In genomic region chr19:24086974-24087595, GRCh38 we compare ENCODE assay signal across 1 cellular context.
TF ChIP-seq lines count a peak whose summit lies in the region.

Gene ZNF254 (plus strand): TSS chr19:24087187. CDS start chr19:24087308, 121 bp downstream.

TF ChIP-seq in HEK293, 187 proteins besides CTCF, POLR2A, EP300 and RAD21 (continued from another document and continues in another):
- TF ChIP-seq ATF2 (tag by site-specific recombination; IDR thresholded peaks at IDR 0.05; ENCODE audit: low read depth) (no peak), ZNF133 (tag by site-specific recombination; IDR thresholded peaks at IDR 0.05) (no peak), ZNF335 (tag by site-specific recombination; conservative IDR thresholded peaks at IDR 0.05) (peak; percentile 82), SP7 (tag by site-specific recombination; IDR thresholded peaks at IDR 0.05) (no peak), ZBTB1 (tag by site-specific recombination; IDR thresholded peaks at IDR 0.05) (no peak), GFI1B (tag by site-specific recombination; IDR thresholded peaks at IDR 0.05) (no peak), ZNF148 (tag by site-specific recombination; IDR thresholded peaks at IDR 0.05; ENCODE audit: borderline replicate concordance) (no peak), INSM2 (tag by site-specific recombination; IDR thresholded peaks at IDR 0.05) (no peak), ZNF404 (tag by site-specific recombination; IDR thresholded peaks at IDR 0.05) (no peak), GLI4 (tag by site-specific recombination; IDR thresholded peaks at IDR 0.05) (no peak), MEIS1 (CRISPR knock-in tag; IDR thresholded peaks at IDR 0.05; ENCODE audit: borderline replicate concordance) (no peak), ZNF449 (tag by site-specific recombination; IDR thresholded peaks at IDR 0.05) (no peak), ZNF146 (tag by site-specific recombination; IDR thresholded peaks at IDR 0.05) (no peak), ZNF366 (tag by site-specific recombination; conservative IDR thresholded peaks at IDR 0.05) (peak; percentile 58), KLF16 (tag by site-specific recombination; IDR thresholded peaks at IDR 0.05) (no peak), PBX3 (CRISPR knock-in tag; IDR thresholded peaks at IDR 0.05) (no peak), ZNF175 (tag by site-specific recombination; IDR thresholded peaks at IDR 0.05) (no peak), ZNF629 (tag by site-specific recombination; IDR thresholded peaks at IDR 0.05) (no peak), ZFP41 (tag by site-specific recombination; IDR thresholded peaks at IDR 0.05; ENCODE audit: borderline replicate concordance) (no peak), RBAK (tag by site-specific recombination; IDR thresholded peaks at IDR 0.05) (no peak), SCRT1 (tag by site-specific recombination; IDR thresholded peaks at IDR 0.05; ENCODE audit: borderline replicate concordance) (no peak), ZSCAN16 (tag by site-specific recombination; IDR thresholded peaks at IDR 0.05) (no peak), ZNF19 (tag by site-specific recombination; IDR thresholded peaks at IDR 0.05; ENCODE audit: low read depth) (no peak), EGR2 (tag by site-specific recombination; IDR thresholded peaks at IDR 0.05; ENCODE audit: low read depth) (no peak), GLIS1 (tag by site-specific recombination; IDR thresholded peaks at IDR 0.05) (0 out of 2 replicates have a peak, but pooled peaks have one; percentile 17), ZNF155 (tag by site-specific recombination; IDR thresholded peaks at IDR 0.05) (no peak), ZNF48 (tag by site-specific recombination; IDR thresholded peaks at IDR 0.05) (no peak), ZNF221 (tag by site-specific recombination; IDR thresholded peaks at IDR 0.05; ENCODE audit: borderline replicate concordance) (no peak), KLF1 (tag by site-specific recombination; IDR thresholded peaks at IDR 0.05) (no peak), ZNF704 (tag by site-specific recombination; IDR thresholded peaks at IDR 0.05) (no peak), ZNF140 (tag by site-specific recombination; IDR thresholded peaks at IDR 0.05) (no peak), ZBTB44 (tag by site-specific recombination; IDR thresholded peaks at IDR 0.05) (no peak), ZBTB11 (tag by site-specific recombination; conservative IDR thresholded peaks at IDR 0.05; ENCODE audit: low read depth) (no peak), ZNF18 (tag by site-specific recombination; IDR thresholded peaks at IDR 0.05) (peak; percentile 68), ZNF214 (tag by site-specific recombination; IDR thresholded peaks at IDR 0.05; ENCODE audit: borderline replicate concordance) (no peak), ZFP37 (tag by site-specific recombination; IDR thresholded peaks at IDR 0.05) (no peak), KLF7 (tag by site-specific recombination; IDR thresholded peaks at IDR 0.05; ENCODE audit: borderline replicate concordance) (no peak), ZNF561 (tag by site-specific recombination; IDR thresholded peaks at IDR 0.05; ENCODE audit: borderline replicate concordance) (no peak), MZF1 (tag by site-specific recombination; IDR thresholded peaks at IDR 0.05; ENCODE audit: borderline replicate concordance) (no peak), ZNF184 (tag by site-specific recombination; IDR thresholded peaks at IDR 0.05) (no peak), ZNF174 (tag by site-specific recombination; IDR thresholded peaks at IDR 0.05) (no peak), ZNF16 (tag by site-specific recombination; IDR thresholded peaks at IDR 0.05; ENCODE audit: low read depth) (no peak), ZNF350 (tag by site-specific recombination; IDR thresholded peaks at IDR 0.05) (no peak), ZBTB49 (tag by site-specific recombination; IDR thresholded peaks at IDR 0.05; ENCODE audit: low read depth) (no peak), KLF10 (tag by site-specific recombination; IDR thresholded peaks at IDR 0.05) (no peak), ZNF548 (tag by site-specific recombination; IDR thresholded peaks at IDR 0.05) (no peak)
